24 cellular contexts compared by ENCODE assay signal in genomic region chr6:10725716-10726115, GRCh38. TPM values are rescaled to one million over a fixed set of nuclear protein-coding genes. Genes with fewer than 3 reads are reported as not detected.
A peak's percentile ranks its signal among the peaks of the same experiment; 100 is the strongest.
DNase-seq lines count a peak whose midpoint lies in the region; ATAC-seq and TF ChIP-seq lines count a peak whose summit lies in the region.
"Had no signal": no experiment of that assay in that cellular context is flagged by ENCODE, and none has a peak within 500 bp of the region (broad histone marks: within the 10 kb centered on the region; RNA-seq: fewer than 3 reads in every experiment).

No MANE protein-coding gene starts in this region.

- H4K20me1 ChIP-seq in GM23338 (replicated peaks; ENCODE audit: insufficient read depth) = no peaks in the 10 kb centered on the region

- no peaks in the 10 kb centered on the region for H3K27me3 Mint-ChIP-seq in T-helper 1 cell treated with Interleukin-12 subunit alpha and Interleukin-12 subunit beta and Interleukin-4 antibody, amounts not matched to agents 30 μg/mL and 1 μg/mL, for 36 hours (ENCODE audit: low read depth)
- H3K27me3 Mint-ChIP-seq in WTC11 (ENCODE audit: low read depth) (no peaks in the 10 kb centered on the region), GM23338 (ENCODE audit: insufficient read depth, low read depth, poor library complexity) (peaks cover 8% of the 10 kb centered on the region)
- H3K27me3 Mint-ChIP-seq: activated CD4-positive, alpha-beta memory T cell treated with anti-CD3 and anti-CD28 coated beads for 36 hours; activated naive CD8-positive, alpha-beta T cell treated with anti-CD3 and anti-CD28 coated beads, Interleukin-2, amount 10 ng/mL, durations not matched to agents 7 days and 5 days; stimulated activated naive CD8-positive, alpha-beta T cell treated with anti-CD3 and anti-CD28 coated beads, Interleukin-15, amount 100 ng/mL, for 72 hours had no signal

- H3K36me3 Mint-ChIP-seq in T-helper 1 cell treated with Interleukin-12 subunit alpha and Interleukin-12 subunit beta and Interleukin-4 antibody, amounts not matched to agents 30 μg/mL and 1 μg/mL, for 36 hours (ENCODE audit: low read depth) = peaks cover 18% of the 10 kb centered on the region
- H3K36me3 Mint-ChIP-seq in WTC11 (peaks cover 39% of the 10 kb centered on the region), GM23338 (ENCODE audit: low read depth) (peaks cover 60% of the 10 kb centered on the region)

- peak overlapping the region; percentile 43 for H3K4me3 Mint-ChIP-seq in T-helper 1 cell treated with Interleukin-12 subunit alpha and Interleukin-12 subunit beta and Interleukin-4 antibody, amounts not matched to agents 30 μg/mL and 1 μg/mL, for 36 hours
- no peak overlapping the region for H3K4me3 Mint-ChIP-seq in WTC11
- H3K4me3 Mint-ChIP-seq in GM23338 = no peak overlapping the region
- H3K4me3 Mint-ChIP-seq: activated CD4-positive, alpha-beta memory T cell treated with anti-CD3 and anti-CD28 coated beads for 36 hours; activated naive CD8-positive, alpha-beta T cell treated with anti-CD3 and anti-CD28 coated beads, Interleukin-2, amount 10 ng/mL, durations not matched to agents 7 days and 5 days; activated T-cell treated with anti-CD3 and anti-CD28 coated beads, Interleukin-2, amount 50 U/mL, for 4 hours had no signal

- no peak overlapping the region for H3K27ac ChIP-seq in GM23338 (ENCODE audit: low read depth)
- H3K27ac ChIP-seq: 22Rv1, brain microvascular endothelial cell, PC-9, SJSA1, WERI-Rb-1 had no signal

- POLR2A ChIA-PET in WTC11 (lab: Charles Lee) = no interaction called here

- no peak overlapping the region for H3K4me2 ChIP-seq in GM23338
- H3K4me2 ChIP-seq: PC-9 had no signal

- TF ChIP-seq CTCF in WTC11 (IDR thresholded peaks at IDR 0.05) (no peak), GM23338 (conservative IDR thresholded peaks at IDR 0.05; ENCODE audit: low read depth in 2 of 2) (no peak)

- no peak overlapping the region for H3K4me3 ChIP-seq in GM23338
- H3K4me3 ChIP-seq: PC-9, SJSA1 had no signal

- peaks cover 37% of the 10 kb centered on the region for H3K4me1 Mint-ChIP-seq in T-helper 1 cell treated with Interleukin-12 subunit alpha and Interleukin-12 subunit beta and Interleukin-4 antibody, amounts not matched to agents 30 μg/mL and 1 μg/mL, for 36 hours (ENCODE audit: low read depth)
- peaks cover 28% of the 10 kb centered on the region for H3K4me1 Mint-ChIP-seq in WTC11
- H3K4me1 Mint-ChIP-seq in GM23338 = peaks cover 26% of the 10 kb centered on the region

- peaks cover 23% of the 10 kb centered on the region for H3F3A ChIP-seq in GM23338 (replicated peaks; ENCODE audit: low read depth)

- no peak overlapping the region for H3K27ac Mint-ChIP-seq in T-helper 1 cell treated with Interleukin-12 subunit alpha and Interleukin-12 subunit beta and Interleukin-4 antibody, amounts not matched to agents 30 μg/mL and 1 μg/mL, for 36 hours
- H3K27ac Mint-ChIP-seq in WTC11 (peak overlapping the region; percentile 86), GM23338 (no peak overlapping the region; the same call in 1 of the 2 replicates)
- H3K27ac Mint-ChIP-seq: activated CD4-positive, alpha-beta memory T cell treated with anti-CD3 and anti-CD28 coated beads for 36 hours; stimulated activated naive CD8-positive, alpha-beta T cell treated with anti-CD3 and anti-CD28 coated beads, Interleukin-15, amount 100 ng/mL, for 72 hours had no signal

- peaks cover 19% of the 10 kb centered on the region for H3K4me1 ChIP-seq in GM23338 (ENCODE audit: insufficient read depth)

- intact Hi-C loops in posterior cingulate gyrus (cut with DNase I) = no loop called here

- no peaks in the 10 kb centered on the region for H3K27me3 ChIP-seq in GM23338 (ENCODE audit: insufficient read depth)
- H3K27me3 ChIP-seq: brain microvascular endothelial cell, SJSA1 had no signal

- H3K9me3 Mint-ChIP-seq in T-helper 1 cell treated with Interleukin-12 subunit alpha and Interleukin-12 subunit beta and Interleukin-4 antibody, amounts not matched to agents 30 μg/mL and 1 μg/mL, for 36 hours = no peaks in the 10 kb centered on the region
- H3K9me3 Mint-ChIP-seq in WTC11 = peaks cover 8% of the 10 kb centered on the region; the same call in 1 of the 2 replicates
- H3K9me3 Mint-ChIP-seq in GM23338 = peaks cover 10% of the 10 kb centered on the region; the same call in 1 of the 3 replicates
- H3K9me3 Mint-ChIP-seq: activated CD4-positive, alpha-beta memory T cell treated with anti-CD3 and anti-CD28 coated beads for 36 hours; activated naive CD8-positive, alpha-beta T cell treated with anti-CD3 and anti-CD28 coated beads, Interleukin-2, amount 10 ng/mL, durations not matched to agents 7 days and 5 days; activated T-cell treated with anti-CD3 and anti-CD28 coated beads, Interleukin-2, amount 50 U/mL, for 4 hours; stimulated activated naive CD8-positive, alpha-beta T cell treated with anti-CD3 and anti-CD28 coated beads, Interleukin-15, amount 100 ng/mL, for 72 hours had no signal

- no peak overlapping the region for H2AFZ ChIP-seq in GM23338
- H2AFZ ChIP-seq: PC-9 had no signal

- H3K36me3 ChIP-seq in GM23338 (ENCODE audit: insufficient read depth) = peaks cover 7% of the 10 kb centered on the region; the same call in 1 of the 2 replicates

- CTCF ChIA-PET in WTC11 (lab: Charles Lee) = interaction anchor here (2.3 kb wide), 1 partner anchor 260 kb away, joined by 6 read pairs; no protein-coding TSS in a partner anchor

- ATAC-seq in WTC11 = no peak
- ATAC-seq in left lobe of liver = no peak
- ATAC-seq in GM23338 = no peak
- ATAC-seq: activated T-cell treated with anti-CD3 and anti-CD28 coated beads, Interleukin-2, amount 50 U/mL, for 4 hours; sciatic nerve; stimulated activated naive CD8-positive, alpha-beta T cell treated with anti-CD3 and anti-CD28 coated beads, Interleukin-15, amount 100 ng/mL, for 72 hours had no signal

- H3K79me2 ChIP-seq in GM23338 (replicated peaks; ENCODE audit: insufficient read depth) = peaks cover 29% of the 10 kb centered on the region

- no peaks in the 10 kb centered on the region for H3K9me2 ChIP-seq in GM23338 (ENCODE audit: insufficient read depth)

- DNase-seq in T-helper 1 cell (no peak), WTC11 (ENCODE audit: low spot score) (no peak), left lobe of liver (ENCODE audit: low spot score) (peak; percentile 21), posterior cingulate gyrus (peak in 6 of 10 donors; percentile 14 to 85 (median 46)), GM23338 (ENCODE audit: low spot score) (no peak), iPS-NIHi11 (ENCODE audit: low spot score) (no peak), NCI-H2081 treated with DMSO at 0.1 percent for 48 hours (lab: John Stamatoyannopoulos, UW) (no peak)
- DNase-seq: activated CD4-positive, alpha-beta memory T cell treated with anti-CD3 and anti-CD28 coated beads for 36 hours; activated naive CD8-positive, alpha-beta T cell treated with anti-CD3 and anti-CD28 coated beads, Interleukin-2, amount 10 ng/mL, durations not matched to agents 7 days and 5 days; activated T-cell treated with anti-CD3 and anti-CD28 coated beads, Interleukin-2, amount 50 U/mL, for 4 hours; brain microvascular endothelial cell; cortex of kidney; H7; kidney glomerular epithelial cell; NCI-H1694; NCI-H2227 treated with DMSO at 0.1 percent for 48 hours; PC-9; stimulated activated naive CD8-positive, alpha-beta T cell treated with anti-CD3 and anti-CD28 coated beads, Interleukin-15, amount 100 ng/mL, for 72 hours; WERI-Rb-1 had no signal

TF ChIP-seq in WTC11, 78 proteins besides CTCF, POLR2A, EP300 and RAD21 (continues in another document):
- TF ChIP-seq NFATC4 (CRISPR knock-in tag; IDR thresholded peaks at IDR 0.05) = no peak
- TF ChIP-seq NR3C1 (CRISPR knock-in tag; conservative IDR thresholded peaks at IDR 0.05; ENCODE audit: low read depth) = no peak
- TF ChIP-seq ZNF396 (CRISPR knock-in tag; IDR thresholded peaks at IDR 0.05; ENCODE audit: borderline replicate concordance) = no peak
- no peak for TF ChIP-seq TEAD4 (CRISPR knock-in tag; IDR thresholded peaks at IDR 0.05)

TF ChIP-seq in GM23338, 12 proteins besides CTCF, POLR2A, EP300 and RAD21 (continues in another document):
- no peak for TF ChIP-seq JUNB (IDR thresholded peaks at IDR 0.05; ENCODE audit: unreplicated experiment)
- no peak for TF ChIP-seq EZH2phosphoT487 (IDR thresholded peaks at IDR 0.05; ENCODE audit: unreplicated experiment)
- TF ChIP-seq CREB1 (CRISPR knock-in tag; IDR thresholded peaks at IDR 0.05; ENCODE audit: low read depth) = no peak
- no peak for TF ChIP-seq ZNF331 (CRISPR knock-in tag; IDR thresholded peaks at IDR 0.05; ENCODE audit: low read depth)

RNA-seq across cellular contexts. Expression of gene TMEM14C, which starts 2.8 kb away (rescaled TPM):
- total RNA-seq in WTC11 (2021) (103 to 122 TPM (median 119 TPM) in 3 replicates), left lobe of liver (52.0 TPM)
- total RNA-seq in GM23338 (2014; rRNA removed; shearing (Covaris generic)) = 123 and 131 TPM in 2 replicates
- 232 and 241 TPM in 2 replicates for polyA plus RNA-seq in GM23338 (2016; fragmentation: Nextera tagmentation; extraction: Ambion mirVana)

RNA-seq across cellular contexts. Expression of gene TMEM14B, which starts 21.9 kb away (rescaled TPM):
- total RNA-seq in WTC11 (2021) (72.7 to 82.9 TPM (median 78.0 TPM) in 3 replicates), left lobe of liver (48.1 TPM)
- 104 and 111 TPM in 2 replicates for total RNA-seq in GM23338 (2014; rRNA removed; shearing (Covaris generic))
- 210 TPM in 2 replicates for polyA plus RNA-seq in GM23338 (2016; fragmentation: Nextera tagmentation; extraction: Ambion mirVana)

RNA-seq across cellular contexts. Expression of gene PAK1IP1, which starts 30.9 kb away (rescaled TPM):
- total RNA-seq in WTC11 (2021) = 24.8 to 30.4 TPM (median 24.9 TPM) in 3 replicates
- 4.2 TPM for total RNA-seq in left lobe of liver
- 45.5 and 47.4 TPM in 2 replicates for total RNA-seq in GM23338 (2014; rRNA removed; shearing (Covaris generic))
- polyA plus RNA-seq in GM23338 (2016; fragmentation: Nextera tagmentation; extraction: Ambion mirVana) = 82.1 and 93.2 TPM in 2 replicates

RNA-seq across cellular contexts. Expression of gene C6orf52, which starts 31.3 kb away (rescaled TPM):
- total RNA-seq in WTC11 (2021) (0.42 to 1.8 TPM (median 0.50 TPM) in 3 replicates), left lobe of liver (2.2 TPM)
- total RNA-seq in GM23338 (2014; rRNA removed; shearing (Covaris generic)) = 0.47 TPM in 1 of 2 replicates, not detected in the other
- polyA plus RNA-seq in GM23338 (2016; fragmentation: Nextera tagmentation; extraction: Ambion mirVana) = 3.8 and 4.4 TPM in 2 replicates
- total RNA-seq: endothelial cell of umbilical vein had no signal

Comparison
In these comparisons a context has a peak if more than half of its experiments do, and no peak if none do; other contexts are left out.
1. DNase-seq: peak in left lobe of liver (single experiment) and posterior cingulate gyrus (6 of 10); none in T-helper 1 cell (0 of 5), WTC11 (single experiment), GM23338 (single experiment), iPS-NIHi11 (single experiment) and NCI-H2081 treated with DMSO at 0.1 percent for 48 hours (single experiment).